In genomic region chr2:42331569-42332284, GRCh38 we compare ENCODE assay signal across 27 cellular contexts. TPM values are rescaled to one million over a fixed set of nuclear protein-coding genes. Genes with fewer than 3 reads are reported as not detected.
DNase-seq lines count a peak whose midpoint lies in the region; ATAC-seq and TF ChIP-seq lines count a peak whose summit lies in the region.
"Had no signal": no experiment of that assay in that cellular context is flagged by ENCODE, and none has a peak within 500 bp of the region (broad histone marks: within the 10 kb centered on the region; RNA-seq: fewer than 3 reads in every experiment).

No MANE protein-coding gene starts in this region.

- H3K9me3 ChIP-seq in neural cell (ENCODE audit: low read length): no peaks in the 10 kb centered on the region
- H3K9me3 ChIP-seq: body of pancreas, colonic mucosa, lower lobe of right lung, thoracic aorta had no signal

- no peaks in the 10 kb centered on the region for H3F3A ChIP-seq in neural cell (ENCODE audit: insufficient read depth, low read length, poor library complexity, severe bottlenecking)

- no peak for TF ChIP-seq RAD21 in neural cell (conservative IDR thresholded peaks at IDR 0.05)

- no peaks in the 10 kb centered on the region for H4K20me1 ChIP-seq in neural cell (ENCODE audit: insufficient read depth)

- ATAC-seq in T-cell (replicated peaks in 1 of 4) (no peak), GM21723 (IDR thresholded peaks at IDR 0.05; ENCODE audit: unreplicated experiment) (no peak)
- ATAC-seq: body of pancreas, HCT116, lower lobe of right lung, right cardiac atrium had no signal

- H3K4me3 ChIP-seq in neural cell (ENCODE audit: low read length): no peak overlapping the region
- H3K4me3 ChIP-seq: body of pancreas, colonic mucosa, lower lobe of right lung, thoracic aorta had no signal

- TF ChIP-seq EP300 in neural cell (conservative IDR thresholded peaks at IDR 0.05; ENCODE audit: poor library complexity, severe bottlenecking): no peak

- no peaks in the 10 kb centered on the region for H3K27me3 ChIP-seq in neural cell (ENCODE audit: insufficient read depth, low read depth, low read length)
- H3K27me3 ChIP-seq: body of pancreas, colonic mucosa had no signal

- no peak overlapping the region for H2AFZ ChIP-seq in neural cell (ENCODE audit: low read depth, low read length)

- no peak overlapping the region for H3K4me3 Mint-ChIP-seq in activated T-cell treated with anti-CD3 and anti-CD28 coated beads, Interleukin-2, amount 50 U/mL, for 24 hours
- no peak overlapping the region for H3K4me3 Mint-ChIP-seq in T-cell

- H3K9ac ChIP-seq in neural cell (ENCODE audit: low read length): no peak overlapping the region

- no peaks in the 10 kb centered on the region for H3K27me3 Mint-ChIP-seq in activated T-cell treated with anti-CD3 and anti-CD28 coated beads, Interleukin-2, amount 50 U/mL, for 24 hours
- no peaks in the 10 kb centered on the region for H3K27me3 Mint-ChIP-seq in T-cell

- H3K79me2 ChIP-seq in neural cell (replicated peaks; ENCODE audit: insufficient read depth, low read length): no peaks in the 10 kb centered on the region

- H3K9me2 ChIP-seq in neural cell (ENCODE audit: insufficient read depth, low read length): no peaks in the 10 kb centered on the region

- H3K36me3 Mint-ChIP-seq in activated T-cell treated with anti-CD3 and anti-CD28 coated beads, Interleukin-2, amount 50 U/mL, for 24 hours (ENCODE audit: low read depth): peaks cover 92% of the 10 kb centered on the region
- peaks cover 71% of the 10 kb centered on the region for H3K36me3 Mint-ChIP-seq in T-cell

- TF ChIP-seq POLR2A in erythroblast (IDR thresholded peaks at IDR 0.05; ENCODE audit: low read length): no peak

- CTCF ChIA-PET in T-cell (lab: Charles Lee): interaction anchor here in 1 of 2 donors (1.1 kb wide), 1 partner anchor 76 kb away, joined by 3 read pairs; no protein-coding TSS in a partner anchor

- peaks cover 26% of the 10 kb centered on the region for H3K4me1 Mint-ChIP-seq in activated T-cell treated with anti-CD3 and anti-CD28 coated beads, Interleukin-2, amount 50 U/mL, for 24 hours (ENCODE audit: low read depth)
- peaks cover 2 to 5% (median 5%) of the 10 kb centered on the region in 3 donors for H3K4me1 Mint-ChIP-seq in T-cell

- H3K27ac Mint-ChIP-seq in activated T-cell treated with anti-CD3 and anti-CD28 coated beads, Interleukin-2, amount 50 U/mL, for 24 hours: peak overlapping the region; percentile 85
- H3K27ac Mint-ChIP-seq in T-cell: peak overlapping the region; percentile 19 to 64

- no peak overlapping the region for H3K27ac ChIP-seq in neural cell (ENCODE audit: low read length)
- H3K27ac ChIP-seq: C4-2B, colonic mucosa, lower lobe of right lung, VCaP had no signal

- no peak for TF ChIP-seq CTCF in neural cell (IDR thresholded peaks at IDR 0.05; ENCODE audit: poor library complexity, severe bottlenecking)

- DNase-seq in activated T-cell treated with anti-CD3 and anti-CD28 coated beads, Interleukin-2, amount 50 U/mL, for 24 hours: no peak
- DNase-seq in activated T-cell treated with anti-CD3 and anti-CD28 coated beads, Interleukin-2, amount 50 U/mL, for 1 hour: no peak
- DNase-seq in T-cell: no peak
- DNase-seq in erythroblast (lab: John Stamatoyannopoulos, UW): peak; percentile 66 to 80
- no peak for DNase-seq in AG20443 (ENCODE audit: low spot score)
- DNase-seq in inferior parietal cortex (ENCODE audit: extremely low spot score): no peak
- DNase-seq: ACHN; activated naive CD4-positive, alpha-beta T cell treated with Interleukin-2 at 50 U/mL for 16 hours; activated T-cell treated with anti-CD3 and anti-CD28 coated beads for 4 hours; body of pancreas; colonic mucosa; foreskin fibroblast; hippocampal formation; islet precursor cell; lower lobe of right lung; NCI-H1417 treated with DMSO at 0.1 percent for 48 hours; NCI-H2171; NCI-H748 treated with DMSO at 0.1 percent for 48 hours; OCI-M1; right cardiac atrium; SIG-M5 had no signal

- H3K9me3 Mint-ChIP-seq in activated T-cell treated with anti-CD3 and anti-CD28 coated beads, Interleukin-2, amount 50 U/mL, for 24 hours: no peaks in the 10 kb centered on the region
- H3K9me3 Mint-ChIP-seq in T-cell: peaks cover 0 to 2% (median 0%) of the 10 kb centered on the region in 3 donors

- H3K36me3 ChIP-seq in neural cell (ENCODE audit: insufficient read depth, low read length): no peaks in the 10 kb centered on the region
- H3K36me3 ChIP-seq: colonic mucosa had no signal

- H3K4me2 ChIP-seq in neural cell (ENCODE audit: low read length): no peak overlapping the region

- POLR2A ChIA-PET in T-cell (lab: Charles Lee): interaction anchor here in 1 of 2 donors (0.5 kb wide), 1 partner anchor 491 kb away, joined by 3 read pairs; no protein-coding TSS in a partner anchor

TF ChIP-seq in neural cell, 6 proteins besides CTCF, POLR2A, EP300 and RAD21:
- TF ChIP-seq REST (IDR thresholded peaks at IDR 0.05; ENCODE audit: borderline replicate concordance): no peak
- TF ChIP-seq MXI1 (conservative IDR thresholded peaks at IDR 0.05; ENCODE audit: poor library complexity, severe bottlenecking): peak; percentile 13

RNA-seq across cellular contexts. Expression of gene COX7A2L, which starts 29.3 kb away (rescaled TPM):
- total RNA-seq in T-cell: 10 to 100 TPM; 59.6 to 76.4 (median 72.6) TPM
- 396 and 425 TPM in 2 replicates for polyA plus RNA-seq in neural cell
- 232 and 277 TPM in 2 replicates for polyA minus RNA-seq in neural cell

Comparison
In these comparisons a context has a peak if more than half of its experiments do, and no peak if none do; other contexts are left out.
1. DNase-seq: peak in erythroblast (2 of 2); none in activated T-cell treated with anti-CD3 and anti-CD28 coated beads, Interleukin-2, amount 50 U/mL, for 24 hours (single experiment), activated T-cell treated with anti-CD3 and anti-CD28 coated beads, Interleukin-2, amount 50 U/mL, for 1 hour (single experiment), T-cell (0 of 34), AG20443 (single experiment) and inferior parietal cortex (single experiment).